Comparison of ENCODE assay signal across 17 cellular contexts in the genomic region with DNA sequence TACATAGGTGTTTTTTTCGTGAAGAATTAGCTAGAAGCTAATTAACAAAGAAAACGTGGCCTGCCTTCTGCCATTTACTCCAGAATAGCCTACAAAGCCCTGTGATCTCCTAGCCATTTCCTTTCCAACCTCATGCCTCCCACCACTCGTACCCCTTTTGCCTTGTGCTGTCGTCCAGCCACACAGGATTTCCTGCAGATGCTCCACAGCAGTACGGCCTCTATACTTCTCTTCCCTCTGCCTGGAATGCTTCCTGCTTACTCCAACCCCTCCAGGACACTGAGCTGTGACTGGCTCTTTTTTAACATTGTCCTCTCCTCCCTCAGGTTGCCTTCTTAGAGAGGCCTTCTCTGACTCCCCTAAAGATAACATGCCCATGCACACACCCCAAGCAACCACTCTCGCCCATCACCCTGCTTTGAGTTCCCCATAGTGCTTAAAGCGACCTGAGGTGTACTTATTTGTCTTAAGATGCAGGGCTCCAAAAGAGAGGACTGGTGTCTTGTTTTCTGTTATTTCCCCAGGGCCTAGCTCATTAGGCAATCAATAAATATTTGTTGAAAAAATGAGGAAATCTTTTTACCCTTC. TPM values are rescaled to one million over a fixed set of nuclear protein-coding genes. Genes with fewer than 3 reads are reported as not detected.
DNase-seq lines count a peak whose midpoint lies in the region; ATAC-seq and TF ChIP-seq lines count a peak whose summit lies in the region.
"Had no signal": no experiment of that assay in that cellular context is flagged by ENCODE, and none has a peak within 500 bp of the region (broad histone marks: within the 10 kb centered on the region; RNA-seq: fewer than 3 reads in every experiment).

No MANE protein-coding gene starts in this region.

- H3K27ac ChIP-seq in SK-N-SH (ENCODE audit: low read depth in 2 of 2, low read length in 1 of 2) (no peak overlapping the region; a peak in 1 of 4 replicates), GM23338 (ENCODE audit: low read depth) (no peak overlapping the region), right lobe of liver (no peak overlapping the region)
- H3K27ac ChIP-seq: 22Rv1; BLaER1 treated with 17β-estradiol and CSF1 and Interleukin-3, amounts not matched to agents 10 nM and 100 nM; left ventricle myocardium inferior; SJSA1 had no signal

- H3K4me2 ChIP-seq in SK-N-SH (no peak overlapping the region), GM23338 (no peak overlapping the region)
- H3K4me2 ChIP-seq: BLaER1 treated with 17β-estradiol and CSF1 and Interleukin-3, amounts not matched to agents 10 nM and 100 nM had no signal

- H3K79me2 ChIP-seq in SK-N-SH (ENCODE audit: insufficient read depth) (peaks cover 97% of the 10 kb centered on the region), GM23338 (replicated peaks; ENCODE audit: insufficient read depth) (no peaks in the 10 kb centered on the region)

- peaks cover 91% of the 10 kb centered on the region for H4K20me1 ChIP-seq in SK-N-SH (ENCODE audit: insufficient read depth)
- H4K20me1 ChIP-seq in GM23338 (replicated peaks; ENCODE audit: insufficient read depth) = no peaks in the 10 kb centered on the region; the same call in 1 of the 2 replicates

- ATAC-seq in SK-N-SH treated with all-trans-retinoic acid at 6 μM for 48 hours (no peak), GM23338 (no peak; the same call in 2 of the 3 replicates), right lobe of liver (peak in 3 of 4 donors; percentile 32 to 40 (median 33)), GM18868 (IDR thresholded peaks at IDR 0.05; ENCODE audit: unreplicated experiment) (no peak), GM18909 (IDR thresholded peaks at IDR 0.05; ENCODE audit: poor library complexity, unreplicated experiment) (no peak)

- peaks cover 7% of the 10 kb centered on the region; the same call in 1 of the 3 replicates for H3K36me3 Mint-ChIP-seq in GM23338 (ENCODE audit: low read depth)
- H3K36me3 Mint-ChIP-seq in activated naive CD8-positive, alpha-beta T cell treated with anti-CD3 and anti-CD28 coated beads for 36 hours = peaks cover 46% of the 10 kb centered on the region

- H3K9me3 ChIP-seq in SK-N-SH (no peaks in the 10 kb centered on the region), right lobe of liver (no peaks in the 10 kb centered on the region)
- H3K9me3 ChIP-seq: left ventricle myocardium inferior, SJSA1, spleen had no signal

- CTCF ChIA-PET in SK-N-SH (lab: Yijun Ruan, JAX) = interaction anchor here (1.0 to 4.0 kb wide), 5 partner anchors 9 to 105 kb away, joined by 3 to 20 read pairs (median 4); partner anchors contain the start of gene STK17A

- peaks cover 2% of the 10 kb centered on the region; the same call in 2 of the 3 replicates for H3K4me1 Mint-ChIP-seq in GM23338
- peaks cover 46% of the 10 kb centered on the region for H3K4me1 Mint-ChIP-seq in activated naive CD8-positive, alpha-beta T cell treated with anti-CD3 and anti-CD28 coated beads for 36 hours

- H3K36me3 ChIP-seq in SK-N-SH (replicated peaks in 1 of 2; ENCODE audit: control insufficient read depth in 1 of 2, insufficient read depth in 2 of 2, low read length in 1 of 2) = peaks cover 68 to 86% of the 10 kb centered on the region in 2 experiments
- H3K36me3 ChIP-seq in GM23338 (ENCODE audit: insufficient read depth) = no peaks in the 10 kb centered on the region; the same call in 1 of the 2 replicates
- H3K36me3 ChIP-seq in right lobe of liver = no peaks in the 10 kb centered on the region

- H3K9ac ChIP-seq in SK-N-SH = no peak overlapping the region
- H3K9ac ChIP-seq: BLaER1 treated with 17β-estradiol and CSF1 and Interleukin-3, amounts not matched to agents 10 nM and 100 nM had no signal

- H3K4me1 ChIP-seq in SK-N-SH (ENCODE audit: control insufficient read depth in 1 of 2, insufficient read depth in 2 of 2, low read depth in 1 of 2, low read length in 1 of 2) (peaks cover 6 to 43% of the 10 kb centered on the region in 2 experiments), GM23338 (ENCODE audit: insufficient read depth) (no peaks in the 10 kb centered on the region), right lobe of liver (no peaks in the 10 kb centered on the region)
- H3K4me1 ChIP-seq: BLaER1 treated with 17β-estradiol and CSF1 and Interleukin-3, amounts not matched to agents 10 nM and 100 nM had no signal

- DNase-seq in SK-N-SH = no peak
- DNase-seq in GM23338 (ENCODE audit: low spot score) = no peak
- DNase-seq in activated naive CD8-positive, alpha-beta T cell treated with anti-CD3 and anti-CD28 coated beads for 36 hours = no peak
- DNase-seq in right lobe of liver = no peak
- DNase-seq in stimulated activated CD4-positive, alpha-beta T cell treated with anti-CD3 and anti-CD28 coated beads, Interleukin-2, amount 100 ng/mL, for 24 hours = no peak
- DNase-seq: amniotic stem cell; left ventricle myocardium inferior; NCI-H2029 treated with DMSO at 0.1 percent for 48 hours; NCI-H526; spleen; stimulated activated naive CD4-positive, alpha-beta T cell had no signal

- no peak for TF ChIP-seq RAD21 in SK-N-SH (IDR thresholded peaks at IDR 0.05; ENCODE audit: low read length)

- H3K9me3 Mint-ChIP-seq in GM23338 = no peaks in the 10 kb centered on the region
- H3K9me3 Mint-ChIP-seq in activated naive CD8-positive, alpha-beta T cell treated with anti-CD3 and anti-CD28 coated beads for 36 hours = peaks cover 5% of the 10 kb centered on the region

- H3K4me3 ChIP-seq in SK-N-SH (ENCODE audit: low read depth in 2 of 2, low read length in 1 of 2) = no peak overlapping the region
- H3K4me3 ChIP-seq in GM23338 = no peak overlapping the region
- H3K4me3 ChIP-seq in right lobe of liver = no peak overlapping the region
- H3K4me3 ChIP-seq: BLaER1 treated with 17β-estradiol and CSF1 and Interleukin-3, amounts not matched to agents 10 nM and 100 nM; left ventricle myocardium inferior; SJSA1; spleen had no signal

- peak overlapping the region; percentile 6; the same call in 1 of the 2 replicates for H3K27ac Mint-ChIP-seq in GM23338
- H3K27ac Mint-ChIP-seq in activated naive CD8-positive, alpha-beta T cell treated with anti-CD3 and anti-CD28 coated beads for 36 hours = peak overlapping the region; percentile 85

- intact Hi-C loops in right lobe of liver (cut with DNase I) = no loop called here

- H3F3A ChIP-seq in SK-N-SH (replicated peaks; ENCODE audit: insufficient read depth) = peaks cover 50% of the 10 kb centered on the region
- no peaks in the 10 kb centered on the region for H3F3A ChIP-seq in GM23338 (replicated peaks; ENCODE audit: low read depth)

- POLR2A ChIA-PET in SK-N-SH (lab: Yijun Ruan, JAX) = no interaction called here

- TF ChIP-seq CTCF in SK-N-SH (IDR thresholded peaks at IDR 0.05) = no peak
- TF ChIP-seq CTCF in GM23338 (conservative IDR thresholded peaks at IDR 0.05; ENCODE audit: low read depth in 2 of 2) = no peak
- no peak for TF ChIP-seq CTCF in right lobe of liver (IDR thresholded peaks at IDR 0.05)

- TF ChIP-seq EP300 in SK-N-SH (IDR thresholded peaks at IDR 0.05; ENCODE audit: borderline replicate concordance in 1 of 2, low read depth in 1 of 2, low read length in 1 of 2) = no peak

- 87% methylated on average over 7 of the region's 7 CpGs for WGBS in SK-N-SH (ENCODE audit: low lambda C conversion rate)
- 74% methylated on average over 7 of the region's 7 CpGs for WGBS in right lobe of liver (ENCODE audit: insufficient coverage, low coverage, low lambda C conversion rate, missing lambda C conversion rate)

- H3K27me3 ChIP-seq in SK-N-SH (ENCODE audit: insufficient read depth) = no peaks in the 10 kb centered on the region
- no peaks in the 10 kb centered on the region for H3K27me3 ChIP-seq in GM23338 (ENCODE audit: insufficient read depth)
- H3K27me3 ChIP-seq in right lobe of liver = no peaks in the 10 kb centered on the region
- H3K27me3 ChIP-seq: BLaER1 treated with 17β-estradiol and CSF1 and Interleukin-3, amounts not matched to agents 10 nM and 100 nM; SJSA1; spleen had no signal

- TF ChIP-seq POLR2A in right lobe of liver (IDR thresholded peaks at IDR 0.05) = no peak

- H3K4me3 Mint-ChIP-seq in GM23338 = no peak overlapping the region
- no peak overlapping the region for H3K4me3 Mint-ChIP-seq in activated naive CD8-positive, alpha-beta T cell treated with anti-CD3 and anti-CD28 coated beads for 36 hours

- H3K9me2 ChIP-seq in SK-N-SH (no peaks in the 10 kb centered on the region), GM23338 (ENCODE audit: insufficient read depth) (no peaks in the 10 kb centered on the region)

- H2AFZ ChIP-seq in SK-N-SH (ENCODE audit: low read depth) (no peak overlapping the region), GM23338 (no peak overlapping the region)

- H3K27me3 Mint-ChIP-seq in GM23338 (ENCODE audit: insufficient read depth, low read depth, poor library complexity) = peaks cover 5% of the 10 kb centered on the region
- no peaks in the 10 kb centered on the region for H3K27me3 Mint-ChIP-seq in activated naive CD8-positive, alpha-beta T cell treated with anti-CD3 and anti-CD28 coated beads for 36 hours

TF ChIP-seq in SK-N-SH, 30 proteins besides CTCF, POLR2A, EP300 and RAD21 (continues in another document):
- TF ChIP-seq POLR2AphosphoS5 (IDR thresholded peaks at IDR 0.05; ENCODE audit: low read depth, low read length) (peak; percentile 4; the same call in 1 of the 2 replicates), FOSL2 (IDR thresholded peaks at IDR 0.05; ENCODE audit: borderline replicate concordance, low read depth) (no peak), CHD2 (IDR thresholded peaks at IDR 0.05; ENCODE audit: low read length, partially characterized antibody) (no peak)

TF ChIP-seq in SK-N-SH treated with all-trans-retinoic acid at 6 μM for 48 hours, 23 proteins besides CTCF, POLR2A, EP300 and RAD21 (continues in another document):
- TF ChIP-seq PPARA (CRISPR knock-in tag; IDR thresholded peaks at IDR 0.05; ENCODE audit: borderline replicate concordance) (no peak), ISL1 (CRISPR knock-in tag; IDR thresholded peaks at IDR 0.05) (no peak), ZC3H10 (CRISPR knock-in tag; IDR thresholded peaks at IDR 0.05) (no peak), ZNF70 (CRISPR knock-in tag; IDR thresholded peaks at IDR 0.05) (no peak)

TF ChIP-seq in GM23338, 12 proteins besides CTCF, POLR2A, EP300 and RAD21 (continues in another document):
- TF ChIP-seq EZH2 (IDR thresholded peaks at IDR 0.05; ENCODE audit: low read depth, unreplicated experiment) = no peak
- no peak for TF ChIP-seq ZNF331 (CRISPR knock-in tag; IDR thresholded peaks at IDR 0.05; ENCODE audit: low read depth)
- no peak for TF ChIP-seq STAT1 (IDR thresholded peaks at IDR 0.05; ENCODE audit: unreplicated experiment)
- TF ChIP-seq CREB1 (CRISPR knock-in tag; IDR thresholded peaks at IDR 0.05; ENCODE audit: low read depth) = no peak
- TF ChIP-seq EZH2phosphoT487 (IDR thresholded peaks at IDR 0.05; ENCODE audit: unreplicated experiment) = no peak

RNA-seq across cellular contexts. Expression of gene STK17A, which starts 32.7 kb away (rescaled TPM):
- polyA plus RNA-seq in SK-N-SH (2012; rRNA removed) (47.8 and 52.0 TPM in 2 replicates), GM23338 (2016; fragmentation: Nextera tagmentation; extraction: Ambion mirVana) (19.0 and 21.2 TPM in 2 replicates)
- 74.7 and 89.6 TPM in 2 replicates for polyA plus RNA-seq in SK-N-SH (2012; cell fraction: cytosol; rRNA removed)
- 34.1 and 67.1 TPM in 2 replicates for polyA plus RNA-seq in SK-N-SH (2012; cell fraction: nucleus; rRNA removed)
- total RNA-seq in GM23338 (2014; rRNA removed; shearing (Covaris generic)) = 21.8 and 28.0 TPM in 2 replicates
- 10 to 100 TPM; 53.2 to 53.8 TPM for total RNA-seq in activated naive CD8-positive, alpha-beta T cell treated with anti-CD3 and anti-CD28 coated beads for 36 hours
- 10 to 100 TPM in 3 of 6 experiments, 1 to 10 TPM in 3; 1.7 to 20.9 (median 7.9) TPM for total RNA-seq in right lobe of liver

Comparison
In these comparisons a context has a peak if more than half of its experiments do, and no peak if none do; other contexts are left out.
1. ATAC-seq: peak in right lobe of liver (3 of 4); none in SK-N-SH treated with all-trans-retinoic acid at 6 μM for 48 hours (single experiment), GM23338 (single experiment), GM18868 (single experiment) and GM18909 (single experiment).